In the genomic region with DNA sequence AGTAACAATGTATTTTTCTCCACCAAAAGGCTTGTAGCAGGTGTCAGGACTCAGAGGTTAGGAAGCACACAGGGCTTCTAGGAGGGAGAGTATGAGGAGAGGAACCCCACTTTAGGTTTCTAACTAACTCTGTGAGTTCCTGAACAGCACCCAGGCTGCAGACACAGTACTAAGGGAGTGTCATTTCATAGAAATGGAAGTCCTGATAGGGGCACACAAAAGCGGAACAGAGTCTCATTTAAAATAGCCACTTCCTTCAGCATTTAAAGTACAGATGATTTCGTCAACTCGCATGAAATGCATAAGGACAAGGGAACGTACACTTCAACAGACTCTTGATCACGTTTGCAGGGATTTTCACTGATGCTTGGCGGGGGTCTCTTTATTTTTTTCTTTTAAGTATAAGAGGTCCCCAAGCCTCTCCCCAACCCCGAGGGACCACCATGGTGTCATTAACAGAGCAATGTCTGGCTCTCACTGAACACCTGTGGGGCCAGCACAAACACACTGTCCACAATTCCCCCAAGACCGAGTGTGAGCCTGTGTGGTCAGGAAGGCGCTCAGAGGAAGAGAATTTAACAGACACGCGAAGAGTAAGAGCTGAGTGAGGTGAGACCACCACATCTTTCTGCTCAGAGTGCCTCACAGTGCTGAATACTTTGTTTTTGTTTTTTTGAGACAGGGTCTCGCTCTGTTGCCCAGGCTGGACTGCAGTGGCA, we compare ENCODE assay signal across 1 cellular context.
TF ChIP-seq lines count a peak whose summit lies in the region.

No MANE protein-coding gene starts in this region.

TF ChIP-seq in GM12878, 131 proteins besides CTCF, POLR2A, EP300 and RAD21 (continued from another document and continues in another):
- TF ChIP-seq KAT2A (conservative IDR thresholded peaks at IDR 0.05; ENCODE audit: control insufficient read depth, low read depth, low read length) (no peak), MYC (IDR thresholded peaks at IDR 0.05; ENCODE audit: insufficient read depth, insufficient read length, insufficient replicate concordance, low read length, severe bottlenecking) (no peak), GABPA (IDR thresholded peaks at IDR 0.05; ENCODE audit: low read depth) (peak; percentile 48; the same call in 1 of the 2 replicates), TCF7 (IDR thresholded peaks at IDR 0.05; ENCODE audit: borderline replicate concordance) (no peak), IKZF2 (IDR thresholded peaks at IDR 0.05) (peak in 1 of 2 experiments; percentile 32; a peak in 2 of 4 replicates), BACH1 (IDR thresholded peaks at IDR 0.05; ENCODE audit: borderline replicate concordance) (no peak), MTA2 (IDR thresholded peaks at IDR 0.05; ENCODE audit: low read depth) (no peak; the same call in 1 of the 2 replicates), ZNF24 (IDR thresholded peaks at IDR 0.05) (no peak), LARP7 (IDR thresholded peaks at IDR 0.05) (no peak), ZNF622 (IDR thresholded peaks at IDR 0.05) (no peak), ZBED1 (IDR thresholded peaks at IDR 0.05; ENCODE audit: borderline replicate concordance) (no peak), ASH2L (IDR thresholded peaks at IDR 0.05; ENCODE audit: borderline replicate concordance, low read depth) (no peak), CEBPB (IDR thresholded peaks at IDR 0.05; ENCODE audit: borderline replicate concordance in 1 of 2, low read depth in 2 of 2, low read length in 2 of 2) (no peak), ATF7 (IDR thresholded peaks at IDR 0.05; ENCODE audit: low read depth) (no peak; the same call in 1 of the 2 replicates), CBX5 (IDR thresholded peaks at IDR 0.05; ENCODE audit: low read depth) (no peak), ESRRA (IDR thresholded peaks at IDR 0.05; ENCODE audit: low read length) (no peak), CHD2 (IDR thresholded peaks at IDR 0.05; ENCODE audit: borderline replicate concordance, low read depth, low read length) (0 out of 2 replicates have a peak, but pooled peaks have one; percentile 36), HCFC1 (IDR thresholded peaks at IDR 0.05; ENCODE audit: low read length) (no peak), SUZ12 (IDR thresholded peaks at IDR 0.05; ENCODE audit: unreplicated experiment) (no peak), EGR1 (IDR thresholded peaks at IDR 0.05; ENCODE audit: borderline replicate concordance in 1 of 2, low read depth in 2 of 2, low read length in 2 of 2) (no peak), NRF1 (conservative IDR thresholded peaks at IDR 0.05; ENCODE audit: low read depth, low read length) (no peak), SMC3 (IDR thresholded peaks at IDR 0.05; ENCODE audit: borderline replicate concordance, low read length) (no peak), CHD4 (IDR thresholded peaks at IDR 0.05) (no peak), BHLHE40 (IDR thresholded peaks at IDR 0.05; ENCODE audit: borderline replicate concordance in 1 of 2, low read depth in 2 of 2, low read length in 1 of 2) (peak in 1 of 2 experiments; percentile 17; a peak in 1 of 4 replicates), RBBP5 (conservative IDR thresholded peaks at IDR 0.05) (no peak), NFIC (IDR thresholded peaks at IDR 0.05; ENCODE audit: low read depth, low read length) (peak; percentile 36; the same call in 1 of the 2 replicates)
- TF ChIP-seq, protein P1, sequence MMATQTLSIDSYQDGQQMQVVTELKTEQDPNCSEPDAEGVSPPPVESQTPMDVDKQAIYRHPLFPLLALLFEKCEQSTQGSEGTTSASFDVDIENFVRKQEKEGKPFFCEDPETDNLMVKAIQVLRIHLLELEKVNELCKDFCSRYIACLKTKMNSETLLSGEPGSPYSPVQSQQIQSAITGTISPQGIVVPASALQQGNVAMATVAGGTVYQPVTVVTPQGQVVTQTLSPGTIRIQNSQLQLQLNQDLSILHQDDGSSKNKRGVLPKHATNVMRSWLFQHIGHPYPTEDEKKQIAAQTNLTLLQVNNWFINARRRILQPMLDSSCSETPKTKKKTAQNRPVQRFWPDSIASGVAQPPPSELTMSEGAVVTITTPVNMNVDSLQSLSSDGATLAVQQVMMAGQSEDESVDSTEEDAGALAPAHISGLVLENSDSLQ (IDR thresholded peaks at IDR 0.05) = peak; percentile 12; the same call in 1 of the 2 replicates
- TF ChIP-seq, protein P2, sequence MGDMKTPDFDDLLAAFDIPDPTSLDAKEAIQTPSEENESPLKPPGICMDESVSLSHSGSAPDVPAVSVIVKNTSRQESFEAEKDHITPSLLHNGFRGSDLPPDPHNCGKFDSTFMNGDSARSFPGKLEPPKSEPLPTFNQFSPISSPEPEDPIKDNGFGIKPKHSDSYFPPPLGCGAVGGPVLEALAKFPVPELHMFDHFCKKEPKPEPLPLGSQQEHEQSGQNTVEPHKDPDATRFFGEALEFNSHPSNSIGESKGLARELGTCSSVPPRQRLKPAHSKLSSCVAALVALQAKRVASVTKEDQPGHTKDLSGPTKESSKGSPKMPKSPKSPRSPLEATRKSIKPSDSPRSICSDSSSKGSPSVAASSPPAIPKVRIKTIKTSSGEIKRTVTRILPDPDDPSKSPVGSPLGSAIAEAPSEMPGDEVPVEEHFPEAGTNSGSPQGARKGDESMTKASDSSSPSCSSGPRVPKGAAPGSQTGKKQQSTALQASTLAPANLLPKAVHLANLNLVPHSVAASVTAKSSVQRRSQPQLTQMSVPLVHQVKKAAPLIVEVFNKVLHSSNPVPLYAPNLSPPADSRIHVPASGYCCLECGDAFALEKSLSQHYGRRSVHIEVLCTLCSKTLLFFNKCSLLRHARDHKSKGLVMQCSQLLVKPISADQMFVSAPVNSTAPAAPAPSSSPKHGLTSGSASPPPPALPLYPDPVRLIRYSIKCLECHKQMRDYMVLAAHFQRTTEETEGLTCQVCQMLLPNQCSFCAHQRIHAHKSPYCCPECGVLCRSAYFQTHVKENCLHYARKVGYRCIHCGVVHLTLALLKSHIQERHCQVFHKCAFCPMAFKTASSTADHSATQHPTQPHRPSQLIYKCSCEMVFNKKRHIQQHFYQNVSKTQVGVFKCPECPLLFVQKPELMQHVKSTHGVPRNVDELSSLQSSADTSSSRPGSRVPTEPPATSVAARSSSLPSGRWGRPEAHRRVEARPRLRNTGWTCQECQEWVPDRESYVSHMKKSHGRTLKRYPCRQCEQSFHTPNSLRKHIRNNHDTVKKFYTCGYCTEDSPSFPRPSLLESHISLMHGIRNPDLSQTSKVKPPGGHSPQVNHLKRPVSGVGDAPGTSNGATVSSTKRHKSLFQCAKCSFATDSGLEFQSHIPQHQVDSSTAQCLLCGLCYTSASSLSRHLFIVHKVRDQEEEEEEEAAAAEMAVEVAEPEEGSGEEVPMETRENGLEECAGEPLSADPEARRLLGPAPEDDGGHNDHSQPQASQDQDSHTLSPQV (IDR thresholded peaks at IDR 0.05) = no peak
- TF ChIP-seq, protein P3, sequence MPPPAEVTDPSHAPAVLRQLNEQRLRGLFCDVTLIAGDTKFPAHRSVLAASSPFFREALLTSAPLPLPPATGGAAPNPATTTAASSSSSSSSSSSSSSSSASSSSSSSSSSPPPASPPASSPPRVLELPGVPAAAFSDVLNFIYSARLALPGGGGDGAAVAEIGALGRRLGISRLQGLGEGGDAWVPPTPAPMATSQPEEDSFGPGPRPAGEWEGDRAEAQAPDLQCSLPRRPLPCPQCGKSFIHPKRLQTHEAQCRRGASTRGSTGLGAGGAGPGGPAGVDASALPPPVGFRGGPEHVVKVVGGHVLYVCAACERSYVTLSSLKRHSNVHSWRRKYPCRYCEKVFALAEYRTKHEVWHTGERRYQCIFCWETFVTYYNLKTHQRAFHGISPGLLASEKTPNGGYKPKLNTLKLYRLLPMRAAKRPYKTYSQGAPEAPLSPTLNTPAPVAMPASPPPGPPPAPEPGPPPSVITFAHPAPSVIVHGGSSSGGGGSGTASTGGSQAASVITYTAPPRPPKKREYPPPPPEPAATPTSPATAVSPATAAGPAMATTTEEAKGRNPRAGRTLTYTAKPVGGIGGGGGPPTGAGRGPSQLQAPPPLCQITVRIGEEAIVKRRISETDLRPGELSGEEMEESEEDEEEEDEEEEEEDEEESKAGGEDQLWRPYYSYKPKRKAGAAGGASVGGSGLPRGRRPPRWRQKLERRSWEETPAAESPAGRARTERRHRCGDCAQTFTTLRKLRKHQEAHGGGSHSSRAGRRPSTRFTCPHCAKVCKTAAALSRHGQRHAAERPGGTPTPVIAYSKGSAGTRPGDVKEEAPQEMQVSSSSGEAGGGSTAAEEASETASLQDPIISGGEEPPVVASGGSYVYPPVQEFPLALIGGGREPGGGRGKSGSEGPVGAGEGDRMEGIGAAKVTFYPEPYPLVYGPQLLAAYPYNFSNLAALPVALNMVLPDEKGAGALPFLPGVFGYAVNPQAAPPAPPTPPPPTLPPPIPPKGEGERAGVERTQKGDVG (CRISPR knock-in tag; IDR thresholded peaks at IDR 0.05) = no peak
- TF ChIP-seq, protein P4, sequence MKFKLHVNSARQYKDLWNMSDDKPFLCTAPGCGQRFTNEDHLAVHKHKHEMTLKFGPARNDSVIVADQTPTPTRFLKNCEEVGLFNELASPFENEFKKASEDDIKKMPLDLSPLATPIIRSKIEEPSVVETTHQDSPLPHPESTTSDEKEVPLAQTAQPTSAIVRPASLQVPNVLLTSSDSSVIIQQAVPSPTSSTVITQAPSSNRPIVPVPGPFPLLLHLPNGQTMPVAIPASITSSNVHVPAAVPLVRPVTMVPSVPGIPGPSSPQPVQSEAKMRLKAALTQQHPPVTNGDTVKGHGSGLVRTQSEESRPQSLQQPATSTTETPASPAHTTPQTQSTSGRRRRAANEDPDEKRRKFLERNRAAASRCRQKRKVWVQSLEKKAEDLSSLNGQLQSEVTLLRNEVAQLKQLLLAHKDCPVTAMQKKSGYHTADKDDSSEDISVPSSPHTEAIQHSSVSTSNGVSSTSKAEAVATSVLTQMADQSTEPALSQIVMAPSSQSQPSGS (IDR thresholded peaks at IDR 0.05; ENCODE audit: low read length) = peak; percentile 35; the same call in 1 of the 2 replicates
- TF ChIP-seq, protein P5, sequence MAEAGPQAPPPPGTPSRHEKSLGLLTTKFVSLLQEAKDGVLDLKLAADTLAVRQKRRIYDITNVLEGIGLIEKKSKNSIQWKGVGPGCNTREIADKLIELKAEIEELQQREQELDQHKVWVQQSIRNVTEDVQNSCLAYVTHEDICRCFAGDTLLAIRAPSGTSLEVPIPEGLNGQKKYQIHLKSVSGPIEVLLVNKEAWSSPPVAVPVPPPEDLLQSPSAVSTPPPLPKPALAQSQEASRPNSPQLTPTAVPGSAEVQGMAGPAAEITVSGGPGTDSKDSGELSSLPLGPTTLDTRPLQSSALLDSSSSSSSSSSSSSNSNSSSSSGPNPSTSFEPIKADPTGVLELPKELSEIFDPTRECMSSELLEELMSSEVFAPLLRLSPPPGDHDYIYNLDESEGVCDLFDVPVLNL (IDR thresholded peaks at IDR 0.05; ENCODE audit: low read depth, low read length) = no peak
- TF ChIP-seq, protein P6, sequence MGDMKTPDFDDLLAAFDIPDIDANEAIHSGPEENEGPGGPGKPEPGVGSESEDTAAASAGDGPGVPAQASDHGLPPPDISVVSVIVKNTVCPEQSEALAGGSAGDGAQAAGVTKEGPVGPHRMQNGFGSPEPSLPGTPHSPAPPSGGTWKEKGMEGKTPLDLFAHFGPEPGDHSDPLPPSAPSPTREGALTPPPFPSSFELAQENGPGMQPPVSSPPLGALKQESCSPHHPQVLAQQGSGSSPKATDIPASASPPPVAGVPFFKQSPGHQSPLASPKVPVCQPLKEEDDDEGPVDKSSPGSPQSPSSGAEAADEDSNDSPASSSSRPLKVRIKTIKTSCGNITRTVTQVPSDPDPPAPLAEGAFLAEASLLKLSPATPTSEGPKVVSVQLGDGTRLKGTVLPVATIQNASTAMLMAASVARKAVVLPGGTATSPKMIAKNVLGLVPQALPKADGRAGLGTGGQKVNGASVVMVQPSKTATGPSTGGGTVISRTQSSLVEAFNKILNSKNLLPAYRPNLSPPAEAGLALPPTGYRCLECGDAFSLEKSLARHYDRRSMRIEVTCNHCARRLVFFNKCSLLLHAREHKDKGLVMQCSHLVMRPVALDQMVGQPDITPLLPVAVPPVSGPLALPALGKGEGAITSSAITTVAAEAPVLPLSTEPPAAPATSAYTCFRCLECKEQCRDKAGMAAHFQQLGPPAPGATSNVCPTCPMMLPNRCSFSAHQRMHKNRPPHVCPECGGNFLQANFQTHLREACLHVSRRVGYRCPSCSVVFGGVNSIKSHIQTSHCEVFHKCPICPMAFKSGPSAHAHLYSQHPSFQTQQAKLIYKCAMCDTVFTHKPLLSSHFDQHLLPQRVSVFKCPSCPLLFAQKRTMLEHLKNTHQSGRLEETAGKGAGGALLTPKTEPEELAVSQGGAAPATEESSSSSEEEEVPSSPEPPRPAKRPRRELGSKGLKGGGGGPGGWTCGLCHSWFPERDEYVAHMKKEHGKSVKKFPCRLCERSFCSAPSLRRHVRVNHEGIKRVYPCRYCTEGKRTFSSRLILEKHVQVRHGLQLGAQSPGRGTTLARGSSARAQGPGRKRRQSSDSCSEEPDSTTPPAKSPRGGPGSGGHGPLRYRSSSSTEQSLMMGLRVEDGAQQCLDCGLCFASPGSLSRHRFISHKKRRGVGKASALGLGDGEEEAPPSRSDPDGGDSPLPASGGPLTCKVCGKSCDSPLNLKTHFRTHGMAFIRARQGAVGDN (IDR thresholded peaks at IDR 0.05) = peak; percentile 36; the same call in 1 of the 2 replicates
- TF ChIP-seq, protein P7, sequence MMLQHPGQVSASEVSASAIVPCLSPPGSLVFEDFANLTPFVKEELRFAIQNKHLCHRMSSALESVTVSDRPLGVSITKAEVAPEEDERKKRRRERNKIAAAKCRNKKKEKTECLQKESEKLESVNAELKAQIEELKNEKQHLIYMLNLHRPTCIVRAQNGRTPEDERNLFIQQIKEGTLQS (IDR thresholded peaks at IDR 0.05; ENCODE audit: borderline replicate concordance, extremely low read depth, low read depth, low read length) = no peak
- TF ChIP-seq, protein P8, sequence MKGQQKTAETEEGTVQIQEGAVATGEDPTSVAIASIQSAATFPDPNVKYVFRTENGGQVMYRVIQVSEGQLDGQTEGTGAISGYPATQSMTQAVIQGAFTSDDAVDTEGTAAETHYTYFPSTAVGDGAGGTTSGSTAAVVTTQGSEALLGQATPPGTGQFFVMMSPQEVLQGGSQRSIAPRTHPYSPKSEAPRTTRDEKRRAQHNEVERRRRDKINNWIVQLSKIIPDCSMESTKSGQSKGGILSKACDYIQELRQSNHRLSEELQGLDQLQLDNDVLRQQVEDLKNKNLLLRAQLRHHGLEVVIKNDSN (IDR thresholded peaks at IDR 0.05; ENCODE audit: borderline replicate concordance, extremely low read length, insufficient read depth, low read depth, low read length) = no peak
